Comparison of ENCODE assay signal across 8 cellular contexts in the genomic region with DNA sequence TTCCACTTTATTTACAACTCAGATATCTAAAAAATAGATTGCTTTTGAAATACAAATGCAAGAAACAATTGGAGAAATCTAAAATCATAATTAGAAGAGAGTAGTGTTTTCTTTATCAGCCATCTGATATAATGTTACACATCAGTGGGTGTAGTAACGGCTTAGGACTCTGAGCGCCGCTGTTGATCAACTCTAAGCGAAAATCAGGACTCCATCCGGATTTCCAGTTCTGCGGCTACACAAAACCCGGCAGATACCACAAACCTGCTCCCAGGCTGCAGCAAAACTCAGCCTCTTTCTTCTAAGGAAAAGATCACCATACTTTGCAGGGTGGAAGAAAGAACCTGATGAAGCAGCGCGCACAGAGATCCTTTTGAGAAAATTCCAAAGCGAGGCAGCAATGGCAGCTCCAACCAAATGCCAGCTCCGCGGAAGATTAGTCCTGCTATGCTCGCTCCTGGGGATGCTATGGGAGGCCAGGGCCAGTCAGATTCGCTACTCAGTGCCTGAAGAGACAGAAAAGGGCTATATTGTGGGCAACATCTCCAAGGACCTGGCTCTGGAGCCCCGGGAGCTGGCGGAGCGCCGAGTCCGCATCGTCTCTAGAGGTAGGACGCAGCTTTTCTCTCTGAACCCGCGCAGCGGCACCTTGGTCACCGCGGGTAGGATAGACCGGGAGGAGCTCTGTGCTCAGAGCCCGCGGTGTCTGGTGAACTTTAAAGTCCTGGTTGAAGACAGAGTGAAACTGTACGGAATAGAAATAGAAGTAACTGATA. TPM values are rescaled to one million over a fixed set of nuclear protein-coding genes. Genes with fewer than 3 reads are reported as not detected.
DNase-seq lines count a peak whose midpoint lies in the region; ATAC-seq, FAIRE-seq and TF ChIP-seq lines count a peak whose summit lies in the region.

A gene (plus strand): TSS at position 226 of the 776 bp plus-strand sequence. CDS start 175 bp downstream, at position 401.

- H2AFZ ChIP-seq in GM12878 (ENCODE audit: control insufficient read depth, low read depth, low read length) = no peak within 1 kb of the TSS

- H3K79me2 ChIP-seq in GM12878 (ENCODE audit: control insufficient read depth, insufficient read depth, low read length) = no peaks in the 10 kb centered on the region

- no peak within 1 kb of the TSS for H3K27ac ChIP-seq in GM12878 (ENCODE audit: control insufficient read depth, insufficient read depth)

- H3K4me1 ChIP-seq in GM12878 (ENCODE audit: control insufficient read depth, insufficient read depth, low read length) = no peaks in the 10 kb centered on the region

- H3K4me2 ChIP-seq in GM12878 (ENCODE audit: control insufficient read depth, insufficient read depth) = no peak within 1 kb of the TSS

- no peak within 1 kb of the TSS for H3K4me3 ChIP-seq in GM12878

- BruUV-seq in GM12878 (replicated peaks; lab: Mats Ljungman, UMichigan) = no TSS peak

- in situ Hi-C loops in GM12878 (cut with MboI) = no loop called here

- peaks cover 18% of the 10 kb centered on the region for H3K9me3 ChIP-seq in GM12878 (replicated peaks; ENCODE audit: control insufficient read depth, insufficient read depth, low read length)

- H4K20me1 ChIP-seq in GM12878 (ENCODE audit: control insufficient read depth, insufficient read depth) = no peaks in the 10 kb centered on the region

- POLR2A ChIA-PET in GM12878 (lab: Charles Lee) = no interaction called here

- H3K27me3 ChIP-seq in GM12878 (replicated peaks in 1 of 2; ENCODE audit: control insufficient read depth in 2 of 2, insufficient read depth in 2 of 2, low read length in 1 of 2) = no peaks in the 10 kb centered on the region

- RAD21 ChIA-PET in GM12878 (lab: Charles Lee; ENCODE audit: unreplicated experiment) = no interaction called here

- intact Hi-C loops in GM12878 (cut with micrococcal nuclease; ENCODE audit: unreplicated experiment) = no loop called here

- CTCF ChIA-PET in GM12878 (lab: Yijun Ruan, JAX) = interaction anchor here (0.6 to 1.7 kb wide), 4 partner anchors 10 to 737 kb away, joined by 3 to 8 read pairs (median 3); a partner anchor contains a TSS

- FAIRE-seq in GM12878 (lab: Jason Lieb, UNC) = no peak

- no peak for TF ChIP-seq EP300 in GM12878 (IDR thresholded peaks at IDR 0.05; ENCODE audit: borderline replicate concordance in 1 of 2, control insufficient read depth in 1 of 2, low read depth in 2 of 2, low read length in 2 of 2)

- SMC1A ChIA-PET in GM12878 (lab: Charles Lee; ENCODE audit: uncharacterized antibody, unreplicated experiment) = interaction anchor here (0.7 to 1.4 kb wide), 2 partner anchors 10 to 32 kb away, joined by 3 to 4 read pairs; a partner anchor contains a TSS

- 0 out of 2 replicates have a peak, but pooled peaks have one; percentile 13 for TF ChIP-seq RAD21 in GM12878 (IDR thresholded peaks at IDR 0.05; ENCODE audit: insufficient read depth, low read depth, low read length)

- TF ChIP-seq POLR2A in GM12878 (IDR thresholded peaks at IDR 0.05; ENCODE audit: low read depth, low read length) = no peak

- peak; percentile 70 for DNase-seq in AG08396 (ENCODE audit: low spot score)
- DNase-seq in GM12878 (ENCODE audit: low read depth, low spot score) = no peak
- DNase-seq in lung microvascular endothelial cell (ENCODE audit: low read depth in 2 of 2) = peak; percentile 35 to 45
- DNase-seq in NCI-H1694 (lab: John Stamatoyannopoulos, UW) = no peak
- DNase-seq in central memory CD4-positive, alpha-beta T cell = no peak
- no peak for DNase-seq in retina
- no peak for DNase-seq in effector CD8-positive, alpha-beta T cell (lab: John Stamatoyannopoulos, UW)

- peak in 2 of 3 experiments; percentile 28 to 35; a peak in 2 of 6 replicates for TF ChIP-seq CTCF in GM12878 (IDR thresholded peaks at IDR 0.05 in 2 of 3, conservative IDR thresholded peaks at IDR 0.05 in 1 of 3; ENCODE audit: control insufficient read depth in 2 of 3, extremely low read depth in 1 of 3, insufficient read depth in 1 of 3, low read depth in 3 of 3, low read length in 3 of 3)

- peak; percentile 55 for ATAC-seq in GM21390 (IDR thresholded peaks at IDR 0.05; ENCODE audit: unreplicated experiment)
- ATAC-seq in GM12878 = peak; percentile 45; the same call in 2 of the 3 replicates

- no peaks in the 10 kb centered on the region for H3K36me3 ChIP-seq in GM12878 (ENCODE audit: control insufficient read depth in 2 of 2, insufficient read depth in 2 of 2, low read length in 1 of 2)

- no peak within 1 kb of the TSS for H3K9ac ChIP-seq in GM12878 (ENCODE audit: control insufficient read depth, insufficient read depth, low read length)

- 57% methylated on average over 30 of the region's 30 CpGs for WGBS in GM12878 (ENCODE audit: insufficient coverage, insufficient replicate concordance, low lambda C conversion rate, missing lambda C conversion rate)

TF ChIP-seq in GM12878, 131 proteins besides CTCF, POLR2A, EP300 and RAD21:
- TF ChIP-seq, protein P1, sequence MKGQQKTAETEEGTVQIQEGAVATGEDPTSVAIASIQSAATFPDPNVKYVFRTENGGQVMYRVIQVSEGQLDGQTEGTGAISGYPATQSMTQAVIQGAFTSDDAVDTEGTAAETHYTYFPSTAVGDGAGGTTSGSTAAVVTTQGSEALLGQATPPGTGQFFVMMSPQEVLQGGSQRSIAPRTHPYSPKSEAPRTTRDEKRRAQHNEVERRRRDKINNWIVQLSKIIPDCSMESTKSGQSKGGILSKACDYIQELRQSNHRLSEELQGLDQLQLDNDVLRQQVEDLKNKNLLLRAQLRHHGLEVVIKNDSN (IDR thresholded peaks at IDR 0.05; ENCODE audit: borderline replicate concordance, extremely low read length, insufficient read depth, low read depth, low read length) = no peak
- TF ChIP-seq RCOR1 (conservative IDR thresholded peaks at IDR 0.05; ENCODE audit: low read depth, low read length) (no peak), ZNF274 (IDR thresholded peaks at IDR 0.05; ENCODE audit: insufficient read depth, insufficient read length) (no peak), NR2F1 (conservative IDR thresholded peaks at IDR 0.05) (no peak)

RNA-seq across cellular contexts. Expression of the gene that starts here (rescaled TPM):
- total RNA-seq in GM12878 (2013; cell fraction: nucleolus; rRNA removed) = 3.1 and 3.6 TPM in 2 replicates
- total RNA-seq in GM12878 (2014; rRNA removed) = 0.38 and 0.62 TPM in 2 replicates
- total RNA-seq in GM12878 (2014; rRNA removed; fragmentation: Illumina TruSeq; extraction: Trizol) = 0.51 and 0.63 TPM in 2 replicates
- total RNA-seq in GM12878 (2021) = 0.54 and 0.56 TPM in 2 replicates
- 0.12 TPM for polyA plus RNA-seq in GM12878 (2011; ENCODE audit: low read depth)
- polyA plus RNA-seq in GM12878 (2011; rRNA removed) = 0.09 and 0.10 TPM in 2 replicates
- polyA plus RNA-seq in GM12878 (2011; cell fraction: cytosol; rRNA removed) = 0.01 and 0.07 TPM in 2 replicates
- polyA plus RNA-seq in GM12878 (2011; cell fraction: nucleus; rRNA removed) = 0.30 and 0.34 TPM in 2 replicates
- polyA plus RNA-seq in GM12878 (2012) = 0.16 and 0.28 TPM in 2 replicates
- 0.15 and 0.46 TPM in 2 replicates for polyA plus RNA-seq in GM12878 (2014; fragmentation: Illumina TruSeq; extraction: Trizol)
- not detected for polyA plus RNA-seq in GM12878 (2014; fragmentation: Nextera tagmentation; extraction: Ambion mirVana)
- polyA plus RNA-seq in GM12878 (2014; rRNA removed) = 0.38 and 0.44 TPM in 2 replicates
- polyA plus RNA-seq in GM12878 (2016; fragmentation: Nextera tagmentation; extraction: Ambion mirVana) = under 1 TPM; 0.08 to 0.15 TPM
- polyA minus RNA-seq in GM12878 (2011; rRNA and poly(A)+ RNA removed) = 0.15 and 0.26 TPM in 2 replicates
- polyA minus RNA-seq in GM12878 (2011; cell fraction: cytosol; rRNA and poly(A)+ RNA removed) = not detected in 2 replicates
- polyA minus RNA-seq in GM12878 (2011; cell fraction: nucleus; rRNA and poly(A)+ RNA removed) = 0.24 and 0.57 TPM in 2 replicates
- total RNA-seq in lung microvascular endothelial cell = 0.87 and 2.2 TPM in 2 replicates

Comparison
In these comparisons a context has a peak if more than half of its experiments do, and no peak if none do; other contexts are left out.
1. DNase-seq: peak in AG08396 (single experiment) and lung microvascular endothelial cell (2 of 2); none in GM12878 (single experiment), NCI-H1694 (single experiment), central memory CD4-positive, alpha-beta T cell (single experiment), retina (single experiment) and effector CD8-positive, alpha-beta T cell (single experiment).